8 cellular contexts compared by ENCODE assay signal in genomic region chr1:234970371-234970730, GRCh38.
DNase-seq lines count a peak whose midpoint lies in the region; ATAC-seq and TF ChIP-seq lines count a peak whose summit lies in the region.

No MANE protein-coding gene starts in this region.

- no peaks in the 10 kb centered on the region for H3K9me3 Mint-ChIP-seq in CD4-positive, CD25-positive, alpha-beta regulatory T cell
- no peaks in the 10 kb centered on the region for H3K9me3 Mint-ChIP-seq in osteocyte (ENCODE audit: unreplicated experiment)

- H3K9me3 ChIP-seq in CD4-positive, CD25-positive, alpha-beta regulatory T cell (ENCODE audit: control insufficient read depth in 2 of 2, low read length in 2 of 2): no peaks in the 10 kb centered on the region
- H3K9me3 ChIP-seq in Peyer's patch (no peaks in the 10 kb centered on the region), esophagus (ENCODE audit: control insufficient read depth in 2 of 2, insufficient read depth in 1 of 2, low read depth in 1 of 2, low read length in 1 of 2) (no peaks in the 10 kb centered on the region)

- H3K27me3 Mint-ChIP-seq in CD4-positive, CD25-positive, alpha-beta regulatory T cell: peaks cover 4% of the 10 kb centered on the region
- no peaks in the 10 kb centered on the region for H3K27me3 Mint-ChIP-seq in osteocyte (ENCODE audit: unreplicated experiment)

- peaks cover 4% of the 10 kb centered on the region for H3K36me3 Mint-ChIP-seq in CD4-positive, CD25-positive, alpha-beta regulatory T cell
- H3K36me3 Mint-ChIP-seq in osteocyte (ENCODE audit: unreplicated experiment): no peaks in the 10 kb centered on the region

- H3K27ac Mint-ChIP-seq in CD4-positive, CD25-positive, alpha-beta regulatory T cell: peak overlapping the region in 2 of 3 donors; percentile 36 to 72
- H3K27ac Mint-ChIP-seq in osteocyte (ENCODE audit: unreplicated experiment): peak overlapping the region; percentile 98

- H3K27ac ChIP-seq in CD4-positive, CD25-positive, alpha-beta regulatory T cell (ENCODE audit: insufficient read depth, low read length, poor library complexity, severe bottlenecking): no peak overlapping the region
- H3K27ac ChIP-seq in Peyer's patch: peak overlapping the region; percentile 74 to 96 (median 86)
- peak overlapping the region; percentile 84 to 88 for H3K27ac ChIP-seq in esophagus (ENCODE audit: low read depth in 2 of 2, low read length in 1 of 2)

- H3K27me3 ChIP-seq in CD4-positive, CD25-positive, alpha-beta regulatory T cell (ENCODE audit: control insufficient read depth, insufficient read depth, low read length): no peaks in the 10 kb centered on the region
- H3K27me3 ChIP-seq in Peyer's patch (no peaks in the 10 kb centered on the region), esophagus (ENCODE audit: control insufficient read depth in 1 of 2, insufficient read depth in 2 of 2, low read length in 2 of 2) (no peaks in the 10 kb centered on the region)

- no peak for TF ChIP-seq POLR2A in Peyer's patch (IDR thresholded peaks at IDR 0.05)

- peaks cover 17 to 42% (median 30%) of the 10 kb centered on the region in 4 donors for H3K4me1 Mint-ChIP-seq in CD4-positive, CD25-positive, alpha-beta regulatory T cell
- H3K4me1 Mint-ChIP-seq in osteocyte (ENCODE audit: unreplicated experiment): peaks cover 51% of the 10 kb centered on the region

- H3K36me3 ChIP-seq in CD4-positive, CD25-positive, alpha-beta regulatory T cell (ENCODE audit: control insufficient read depth, insufficient read depth, low read length): no peaks in the 10 kb centered on the region
- no peaks in the 10 kb centered on the region for H3K36me3 ChIP-seq in Peyer's patch
- no peaks in the 10 kb centered on the region for H3K36me3 ChIP-seq in esophagus (ENCODE audit: control insufficient read depth in 2 of 2, insufficient read depth in 2 of 2, low read length in 1 of 2)

- in situ Hi-C loops in KBM-7 (cut with MboI; ENCODE audit: low pct_unique_long_range_greater_than_20kb, low sequenced_read_pairs): loop anchor here (25.0 kb wide), 2 partner anchors 233 to 358 kb away; partner anchors contain the start of gene IRF2BP2

- WGBS in esophagus, 2 donors: 11 to 18% methylated on average over 5 of the region's 5 CpGs

- H3K4me3 ChIP-seq in CD4-positive, CD25-positive, alpha-beta regulatory T cell (ENCODE audit: low read depth, low read length): no peak overlapping the region
- peak overlapping the region; percentile 12 to 43 (median 27) for H3K4me3 ChIP-seq in Peyer's patch
- H3K4me3 ChIP-seq in esophagus (ENCODE audit: low read depth in 1 of 2, low read length in 2 of 2): no peak overlapping the region

- peaks cover 31% of the 10 kb centered on the region for H3K4me1 ChIP-seq in CD4-positive, CD25-positive, alpha-beta regulatory T cell (ENCODE audit: control insufficient read depth, insufficient read depth, low read length, poor library complexity, severe bottlenecking)
- H3K4me1 ChIP-seq in Peyer's patch: peaks cover 4 to 64% (median 13%) of the 10 kb centered on the region in 4 donors
- H3K4me1 ChIP-seq in esophagus (ENCODE audit: control insufficient read depth in 2 of 2, insufficient read depth in 2 of 2, low read length in 1 of 2): peaks cover 2 to 4% of the 10 kb centered on the region in 2 donors

- ATAC-seq in CD4-positive, CD25-positive, alpha-beta regulatory T cell (ENCODE audit: low read depth in 2 of 2): no peak
- ATAC-seq in GM18873 (IDR thresholded peaks at IDR 0.05; ENCODE audit: low FRiP score, unreplicated experiment) (no peak), GM21576 (IDR thresholded peaks at IDR 0.05; ENCODE audit: unreplicated experiment) (no peak)

- TF ChIP-seq CTCF in Peyer's patch (IDR thresholded peaks at IDR 0.05) (no peak), osteocyte (IDR thresholded peaks at IDR 0.05) (no peak)

- H3K4me3 Mint-ChIP-seq in CD4-positive, CD25-positive, alpha-beta regulatory T cell: peak overlapping the region in 1 of 4 donors; percentile 74
- peak overlapping the region; percentile 51 for H3K4me3 Mint-ChIP-seq in osteocyte (ENCODE audit: unreplicated experiment)

- no peak for DNase-seq in CD4-positive, CD25-positive, alpha-beta regulatory T cell
- DNase-seq in Peyer's patch: peak in 2 of 3 donors; percentile 0 to 37
- DNase-seq in osteocyte (ENCODE audit: extremely low spot score, unreplicated experiment): no peak
- DNase-seq in effector CD4-positive, alpha-beta T cell: no peak
- DNase-seq in KBM-7: no peak

Comparison
In these comparisons a context has a peak if more than half of its experiments do, and no peak if none do; other contexts are left out.
1. DNase-seq: peak in Peyer's patch (2 of 3); none in CD4-positive, CD25-positive, alpha-beta regulatory T cell (0 of 3), osteocyte (single experiment), effector CD4-positive, alpha-beta T cell (single experiment) and KBM-7 (single experiment).
2. H3K4me3 ChIP-seq: peak in Peyer's patch (4 of 4); none in CD4-positive, CD25-positive, alpha-beta regulatory T cell (single experiment) and esophagus (0 of 2).